1 cellular context compared by ENCODE assay signal in the genomic region with DNA sequence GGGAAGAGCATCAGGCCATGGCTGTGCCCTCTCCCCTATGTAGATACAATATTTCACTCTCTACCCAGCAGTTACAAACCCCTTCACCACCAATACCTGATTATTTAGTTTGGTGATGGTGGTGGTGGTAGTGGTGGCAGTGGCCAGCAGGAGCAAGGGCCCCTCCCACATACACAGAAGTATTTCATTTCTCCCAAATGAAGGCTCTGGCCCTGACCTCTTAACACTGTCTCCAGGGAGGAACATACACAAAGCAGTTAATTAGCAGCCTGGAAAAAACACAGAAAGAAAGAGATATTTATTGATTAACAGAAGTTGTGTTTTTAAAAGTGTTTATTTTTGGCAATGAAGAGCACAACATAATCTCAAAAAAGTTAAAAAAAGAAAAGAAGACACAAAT.
A peak's percentile ranks its signal among the peaks of the same experiment; 100 is the strongest.
TF ChIP-seq lines count a peak whose summit lies in the region.

No MANE protein-coding gene starts in this region.

TF ChIP-seq in K562, 482 proteins besides CTCF, POLR2A, EP300 and RAD21 (continued from another document):
- TF ChIP-seq, protein P1, sequence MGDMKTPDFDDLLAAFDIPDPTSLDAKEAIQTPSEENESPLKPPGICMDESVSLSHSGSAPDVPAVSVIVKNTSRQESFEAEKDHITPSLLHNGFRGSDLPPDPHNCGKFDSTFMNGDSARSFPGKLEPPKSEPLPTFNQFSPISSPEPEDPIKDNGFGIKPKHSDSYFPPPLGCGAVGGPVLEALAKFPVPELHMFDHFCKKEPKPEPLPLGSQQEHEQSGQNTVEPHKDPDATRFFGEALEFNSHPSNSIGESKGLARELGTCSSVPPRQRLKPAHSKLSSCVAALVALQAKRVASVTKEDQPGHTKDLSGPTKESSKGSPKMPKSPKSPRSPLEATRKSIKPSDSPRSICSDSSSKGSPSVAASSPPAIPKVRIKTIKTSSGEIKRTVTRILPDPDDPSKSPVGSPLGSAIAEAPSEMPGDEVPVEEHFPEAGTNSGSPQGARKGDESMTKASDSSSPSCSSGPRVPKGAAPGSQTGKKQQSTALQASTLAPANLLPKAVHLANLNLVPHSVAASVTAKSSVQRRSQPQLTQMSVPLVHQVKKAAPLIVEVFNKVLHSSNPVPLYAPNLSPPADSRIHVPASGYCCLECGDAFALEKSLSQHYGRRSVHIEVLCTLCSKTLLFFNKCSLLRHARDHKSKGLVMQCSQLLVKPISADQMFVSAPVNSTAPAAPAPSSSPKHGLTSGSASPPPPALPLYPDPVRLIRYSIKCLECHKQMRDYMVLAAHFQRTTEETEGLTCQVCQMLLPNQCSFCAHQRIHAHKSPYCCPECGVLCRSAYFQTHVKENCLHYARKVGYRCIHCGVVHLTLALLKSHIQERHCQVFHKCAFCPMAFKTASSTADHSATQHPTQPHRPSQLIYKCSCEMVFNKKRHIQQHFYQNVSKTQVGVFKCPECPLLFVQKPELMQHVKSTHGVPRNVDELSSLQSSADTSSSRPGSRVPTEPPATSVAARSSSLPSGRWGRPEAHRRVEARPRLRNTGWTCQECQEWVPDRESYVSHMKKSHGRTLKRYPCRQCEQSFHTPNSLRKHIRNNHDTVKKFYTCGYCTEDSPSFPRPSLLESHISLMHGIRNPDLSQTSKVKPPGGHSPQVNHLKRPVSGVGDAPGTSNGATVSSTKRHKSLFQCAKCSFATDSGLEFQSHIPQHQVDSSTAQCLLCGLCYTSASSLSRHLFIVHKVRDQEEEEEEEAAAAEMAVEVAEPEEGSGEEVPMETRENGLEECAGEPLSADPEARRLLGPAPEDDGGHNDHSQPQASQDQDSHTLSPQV (IDR thresholded peaks at IDR 0.05), result 0 out of 2 replicates have a peak, but pooled peaks have one; percentile 10
- TF ChIP-seq, protein P2, sequence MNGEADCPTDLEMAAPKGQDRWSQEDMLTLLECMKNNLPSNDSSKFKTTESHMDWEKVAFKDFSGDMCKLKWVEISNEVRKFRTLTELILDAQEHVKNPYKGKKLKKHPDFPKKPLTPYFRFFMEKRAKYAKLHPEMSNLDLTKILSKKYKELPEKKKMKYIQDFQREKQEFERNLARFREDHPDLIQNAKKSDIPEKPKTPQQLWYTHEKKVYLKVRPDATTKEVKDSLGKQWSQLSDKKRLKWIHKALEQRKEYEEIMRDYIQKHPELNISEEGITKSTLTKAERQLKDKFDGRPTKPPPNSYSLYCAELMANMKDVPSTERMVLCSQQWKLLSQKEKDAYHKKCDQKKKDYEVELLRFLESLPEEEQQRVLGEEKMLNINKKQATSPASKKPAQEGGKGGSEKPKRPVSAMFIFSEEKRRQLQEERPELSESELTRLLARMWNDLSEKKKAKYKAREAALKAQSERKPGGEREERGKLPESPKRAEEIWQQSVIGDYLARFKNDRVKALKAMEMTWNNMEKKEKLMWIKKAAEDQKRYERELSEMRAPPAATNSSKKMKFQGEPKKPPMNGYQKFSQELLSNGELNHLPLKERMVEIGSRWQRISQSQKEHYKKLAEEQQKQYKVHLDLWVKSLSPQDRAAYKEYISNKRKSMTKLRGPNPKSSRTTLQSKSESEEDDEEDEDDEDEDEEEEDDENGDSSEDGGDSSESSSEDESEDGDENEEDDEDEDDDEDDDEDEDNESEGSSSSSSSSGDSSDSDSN (IDR thresholded peaks at IDR 0.05; ENCODE audit: borderline replicate concordance in 1 of 2, low read depth in 2 of 2, low read length in 2 of 2), result 0 out of 4 replicates have a peak, but pooled peaks of 1 of the 2 experiments have one; percentile 31
- TF ChIP-seq NCOA2 (IDR thresholded peaks at IDR 0.05; ENCODE audit: partially characterized antibody in 2 of 2) (no peak), TAF15 (IDR thresholded peaks at IDR 0.05; ENCODE audit: low read depth, low read length) (no peak), ZNF239 (CRISPR knock-in tag; IDR thresholded peaks at IDR 0.05) (no peak), SRF (CRISPR knock-in tag; IDR thresholded peaks at IDR 0.05) (peak in 1 of 2 experiments; percentile 67; a peak in 1 of 4 replicates), SRSF9 (IDR thresholded peaks at IDR 0.05; ENCODE audit: borderline replicate concordance, low read depth, low read length) (no peak), PRMT5 (CRISPR knock-in tag; IDR thresholded peaks at IDR 0.05) (no peak), ELF1 (tag; IDR thresholded peaks at IDR 0.05) (0 out of 2 replicates have a peak, but pooled peaks have one; percentile 13), FOXK2 (conservative IDR thresholded peaks at IDR 0.05 in 1 of 2, IDR thresholded peaks at IDR 0.05 in 1 of 2; ENCODE audit: low read depth in 2 of 2) (no peak), PTTG1 (tag; IDR thresholded peaks at IDR 0.05; ENCODE audit: low read depth) (no peak), ZNF24 (IDR thresholded peaks at IDR 0.05) (no peak), ZNF23 (CRISPR knock-in tag; IDR thresholded peaks at IDR 0.05) (no peak), TGIF2 (CRISPR knock-in tag; IDR thresholded peaks at IDR 0.05) (no peak), NBN (IDR thresholded peaks at IDR 0.05; ENCODE audit: low read depth) (no peak), STAT5B (CRISPR knock-in tag; IDR thresholded peaks at IDR 0.05) (no peak), CBX8 (IDR thresholded peaks at IDR 0.05; ENCODE audit: borderline replicate concordance, extremely low read depth, low read depth, low read length, poor library complexity, severe bottlenecking) (no peak), ETV1 (tag; conservative IDR thresholded peaks at IDR 0.05; ENCODE audit: low read depth) (no peak), ZNF282 (CRISPR knock-in tag; IDR thresholded peaks at IDR 0.05) (no peak), YBX1 (IDR thresholded peaks at IDR 0.05) (no peak)
- TF ChIP-seq, protein P3, sequence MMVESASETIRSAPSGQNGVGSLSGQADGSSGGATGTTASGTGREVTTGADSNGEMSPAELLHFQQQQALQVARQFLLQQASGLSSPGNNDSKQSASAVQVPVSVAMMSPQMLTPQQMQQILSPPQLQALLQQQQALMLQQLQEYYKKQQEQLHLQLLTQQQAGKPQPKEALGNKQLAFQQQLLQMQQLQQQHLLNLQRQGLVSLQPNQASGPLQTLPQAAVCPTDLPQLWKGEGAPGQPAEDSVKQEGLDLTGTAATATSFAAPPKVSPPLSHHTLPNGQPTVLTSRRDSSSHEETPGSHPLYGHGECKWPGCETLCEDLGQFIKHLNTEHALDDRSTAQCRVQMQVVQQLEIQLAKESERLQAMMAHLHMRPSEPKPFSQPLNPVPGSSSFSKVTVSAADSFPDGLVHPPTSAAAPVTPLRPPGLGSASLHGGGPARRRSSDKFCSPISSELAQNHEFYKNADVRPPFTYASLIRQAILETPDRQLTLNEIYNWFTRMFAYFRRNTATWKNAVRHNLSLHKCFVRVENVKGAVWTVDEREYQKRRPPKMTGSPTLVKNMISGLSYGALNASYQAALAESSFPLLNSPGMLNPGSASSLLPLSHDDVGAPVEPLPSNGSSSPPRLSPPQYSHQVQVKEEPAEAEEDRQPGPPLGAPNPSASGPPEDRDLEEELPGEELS (CRISPR knock-in tag; IDR thresholded peaks at IDR 0.05; ENCODE audit: borderline replicate concordance), result no peak
- TF ChIP-seq, protein P4, sequence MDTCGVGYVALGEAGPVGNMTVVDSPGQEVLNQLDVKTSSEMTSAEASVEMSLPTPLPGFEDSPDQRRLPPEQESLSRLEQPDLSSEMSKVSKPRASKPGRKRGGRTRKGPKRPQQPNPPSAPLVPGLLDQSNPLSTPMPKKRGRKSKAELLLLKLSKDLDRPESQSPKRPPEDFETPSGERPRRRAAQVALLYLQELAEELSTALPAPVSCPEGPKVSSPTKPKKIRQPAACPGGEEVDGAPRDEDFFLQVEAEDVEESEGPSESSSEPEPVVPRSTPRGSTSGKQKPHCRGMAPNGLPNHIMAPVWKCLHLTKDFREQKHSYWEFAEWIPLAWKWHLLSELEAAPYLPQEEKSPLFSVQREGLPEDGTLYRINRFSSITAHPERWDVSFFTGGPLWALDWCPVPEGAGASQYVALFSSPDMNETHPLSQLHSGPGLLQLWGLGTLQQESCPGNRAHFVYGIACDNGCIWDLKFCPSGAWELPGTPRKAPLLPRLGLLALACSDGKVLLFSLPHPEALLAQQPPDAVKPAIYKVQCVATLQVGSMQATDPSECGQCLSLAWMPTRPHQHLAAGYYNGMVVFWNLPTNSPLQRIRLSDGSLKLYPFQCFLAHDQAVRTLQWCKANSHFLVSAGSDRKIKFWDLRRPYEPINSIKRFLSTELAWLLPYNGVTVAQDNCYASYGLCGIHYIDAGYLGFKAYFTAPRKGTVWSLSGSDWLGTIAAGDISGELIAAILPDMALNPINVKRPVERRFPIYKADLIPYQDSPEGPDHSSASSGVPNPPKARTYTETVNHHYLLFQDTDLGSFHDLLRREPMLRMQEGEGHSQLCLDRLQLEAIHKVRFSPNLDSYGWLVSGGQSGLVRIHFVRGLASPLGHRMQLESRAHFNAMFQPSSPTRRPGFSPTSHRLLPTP (IDR thresholded peaks at IDR 0.05; ENCODE audit: borderline replicate concordance, extremely low read depth, insufficient read length), result no peak
- TF ChIP-seq, protein P5, sequence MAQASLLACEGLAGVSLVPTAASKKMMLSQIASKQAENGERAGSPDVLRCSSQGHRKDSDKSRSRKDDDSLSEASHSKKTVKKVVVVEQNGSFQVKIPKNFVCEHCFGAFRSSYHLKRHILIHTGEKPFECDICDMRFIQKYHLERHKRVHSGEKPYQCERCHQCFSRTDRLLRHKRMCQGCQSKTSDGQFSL (CRISPR knock-in tag; IDR thresholded peaks at IDR 0.05), result no peak
- TF ChIP-seq, protein P5 (tag; IDR thresholded peaks at IDR 0.05), result no peak
- TF ChIP-seq, protein P6, sequence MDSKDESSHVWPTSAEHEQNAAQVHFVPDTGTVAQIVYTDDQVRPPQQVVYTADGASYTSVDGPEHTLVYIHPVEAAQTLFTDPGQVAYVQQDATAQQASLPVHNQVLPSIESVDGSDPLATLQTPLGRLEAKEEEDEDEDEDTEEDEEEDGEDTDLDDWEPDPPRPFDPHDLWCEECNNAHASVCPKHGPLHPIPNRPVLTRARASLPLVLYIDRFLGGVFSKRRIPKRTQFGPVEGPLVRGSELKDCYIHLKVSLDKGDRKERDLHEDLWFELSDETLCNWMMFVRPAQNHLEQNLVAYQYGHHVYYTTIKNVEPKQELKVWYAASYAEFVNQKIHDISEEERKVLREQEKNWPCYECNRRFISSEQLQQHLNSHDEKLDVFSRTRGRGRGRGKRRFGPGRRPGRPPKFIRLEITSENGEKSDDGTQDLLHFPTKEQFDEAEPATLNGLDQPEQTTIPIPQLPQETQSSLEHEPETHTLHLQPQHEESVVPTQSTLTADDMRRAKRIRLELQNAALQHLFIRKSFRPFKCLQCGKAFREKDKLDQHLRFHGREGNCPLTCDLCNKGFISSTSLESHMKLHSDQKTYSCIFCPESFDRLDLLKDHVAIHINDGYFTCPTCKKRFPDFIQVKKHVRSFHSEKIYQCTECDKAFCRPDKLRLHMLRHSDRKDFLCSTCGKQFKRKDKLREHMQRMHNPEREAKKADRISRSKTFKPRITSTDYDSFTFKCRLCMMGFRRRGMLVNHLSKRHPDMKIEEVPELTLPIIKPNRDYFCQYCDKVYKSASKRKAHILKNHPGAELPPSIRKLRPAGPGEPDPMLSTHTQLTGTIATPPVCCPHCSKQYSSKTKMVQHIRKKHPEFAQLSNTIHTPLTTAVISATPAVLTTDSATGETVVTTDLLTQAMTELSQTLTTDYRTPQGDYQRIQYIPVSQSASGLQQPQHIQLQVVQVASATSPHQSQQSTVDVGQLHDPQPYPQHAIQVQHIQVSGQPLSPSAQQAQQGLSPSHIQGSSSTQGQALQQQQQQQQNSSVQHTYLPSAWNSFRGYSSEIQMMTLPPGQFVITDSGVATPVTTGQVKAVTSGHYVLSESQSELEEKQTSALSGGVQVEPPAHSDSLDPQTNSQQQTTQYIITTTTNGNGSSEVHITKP (IDR thresholded peaks at IDR 0.05; ENCODE audit: partially characterized antibody), result no peak
